9 cellular contexts compared by ENCODE assay signal in genomic region chr22:23401111-23401909, GRCh38.
DNase-seq lines count a peak whose midpoint lies in the region; ATAC-seq and TF ChIP-seq lines count a peak whose summit lies in the region.
"Had no signal": no experiment of that assay in that cellular context is flagged by ENCODE, and none has a peak within 500 bp of the region (broad histone marks: within the 10 kb centered on the region; RNA-seq: fewer than 3 reads in every experiment).

No MANE protein-coding gene starts in this region.

- H3K4me2 ChIP-seq in HCT116 (ENCODE audit: low read length): peak overlapping the region; percentile 95
- H3K4me2 ChIP-seq in MM.1S (ENCODE audit: low read depth, low read length): no peak overlapping the region

- H2AFZ ChIP-seq in HCT116 (ENCODE audit: low read depth, low read length, poor library complexity, severe bottlenecking): no peak overlapping the region
- no peak overlapping the region for H2AFZ ChIP-seq in MM.1S (ENCODE audit: low read length)

- no peaks in the 10 kb centered on the region for H3K36me3 Mint-ChIP-seq in type B pancreatic cell
- no peaks in the 10 kb centered on the region for H3K36me3 Mint-ChIP-seq in activated CD8-positive, alpha-beta T cell treated with anti-CD3 and anti-CD28 coated beads, Interleukin-2, amount 10 ng/mL, durations not matched to agents 7 days and 5 days (ENCODE audit: low read depth)

- no peaks in the 10 kb centered on the region for H3K36me3 ChIP-seq in HCT116 (ENCODE audit: control insufficient read depth in 1 of 2, insufficient read depth in 2 of 2, low read length in 2 of 2)
- no peaks in the 10 kb centered on the region for H3K36me3 ChIP-seq in MM.1S (replicated peaks; ENCODE audit: insufficient read depth, low read length)

- RAD21 ChIA-PET in HCT116 (lab: Charles Lee; ENCODE audit: low non-redundant PET in 1 of 2, low total read pairs in 2 of 2, uncharacterized antibody in 2 of 2, unreplicated experiment in 2 of 2): no interaction called here

- H3K27me3 ChIP-seq in HCT116 (ENCODE audit: insufficient read depth, low read length) (peaks cover 3% of the 10 kb centered on the region; the same call in 1 of the 2 replicates), MM.1S (replicated peaks; ENCODE audit: insufficient read depth, low read length) (peaks cover 8% of the 10 kb centered on the region)

- H3K9me3 Mint-ChIP-seq in type B pancreatic cell: no peaks in the 10 kb centered on the region
- no peaks in the 10 kb centered on the region for H3K9me3 Mint-ChIP-seq in activated CD8-positive, alpha-beta T cell treated with anti-CD3 and anti-CD28 coated beads, Interleukin-2, amount 10 ng/mL, durations not matched to agents 7 days and 5 days (ENCODE audit: insufficient read depth)
- H3K9me3 Mint-ChIP-seq: T-helper 2 cell treated with Interferon-gamma antibody and Interleukin-4, amounts not matched to agents 5 μg/mL and 100 μg/mL, for 36 hours had no signal

- no peak for DNase-seq in HCT116 (ENCODE audit: low read depth, low spot score)
- peak; percentile 95 for DNase-seq in amniotic epithelial cell (ENCODE audit: low read depth)
- peak; percentile 67 for DNase-seq in iris pigment epithelial cell (ENCODE audit: low read depth)
- peak; percentile 69 for DNase-seq in type B pancreatic cell (ENCODE audit: extremely low spot score, unreplicated experiment)
- DNase-seq in MM.1S: no peak
- DNase-seq in activated T-cell treated with anti-CD3 and anti-CD28 coated beads for 4 hours: no peak
- no peak for DNase-seq in activated CD8-positive, alpha-beta T cell treated with anti-CD3 and anti-CD28 coated beads, Interleukin-2, amount 10 ng/mL, durations not matched to agents 7 days and 5 days

- TF ChIP-seq CTCF in HCT116 (IDR thresholded peaks at IDR 0.05 in 2 of 3, conservative IDR thresholded peaks at IDR 0.05 in 1 of 3; ENCODE audit: borderline replicate concordance in 1 of 3, insufficient read depth in 1 of 3, low read depth in 2 of 3, low read length in 2 of 3): no peak
- no peak for TF ChIP-seq CTCF in type B pancreatic cell (conservative IDR thresholded peaks at IDR 0.05)
- no peak for TF ChIP-seq CTCF in MM.1S (IDR thresholded peaks at IDR 0.05; ENCODE audit: low read length)

- H3K4me3 ChIP-seq in HCT116 (replicated peaks in 1 of 2; ENCODE audit: low read depth in 1 of 2, low read length in 2 of 2) (peak overlapping the region; percentile 50 to 65), MM.1S (ENCODE audit: low read length) (no peak overlapping the region)

- H3K9ac ChIP-seq in HCT116 (ENCODE audit: low read length) (no peak overlapping the region; the same call in 1 of the 2 replicates), MM.1S (ENCODE audit: low read length) (no peak overlapping the region)

- H3K27ac ChIP-seq in HCT116 (ENCODE audit: low read depth, low read length): no peak overlapping the region; the same call in 1 of the 2 replicates
- no peak overlapping the region for H3K27ac ChIP-seq in MM.1S (ENCODE audit: low read length)

- POLR2A ChIA-PET in HCT116 (lab: Charles Lee): no interaction called here
- POLR2A ChIA-PET in activated CD8-positive, alpha-beta T cell treated with anti-CD3 and anti-CD28 coated beads, Interleukin-2, amount 10 ng/mL, durations not matched to agents 7 days and 5 days (lab: Charles Lee): no interaction called here

- no peaks in the 10 kb centered on the region for H3F3A ChIP-seq in MM.1S (ENCODE audit: insufficient read depth, low read length)

- no peaks in the 10 kb centered on the region for H3K27me3 Mint-ChIP-seq in type B pancreatic cell
- no peaks in the 10 kb centered on the region for H3K27me3 Mint-ChIP-seq in activated CD8-positive, alpha-beta T cell treated with anti-CD3 and anti-CD28 coated beads, Interleukin-2, amount 10 ng/mL, durations not matched to agents 7 days and 5 days (ENCODE audit: low read depth)

- no peaks in the 10 kb centered on the region for H4K20me1 ChIP-seq in HCT116 (ENCODE audit: insufficient read depth)
- no peaks in the 10 kb centered on the region for H4K20me1 ChIP-seq in MM.1S (ENCODE audit: insufficient read depth, low read length)

- peak overlapping the region; percentile 74 for H3K4me3 Mint-ChIP-seq in type B pancreatic cell
- H3K4me3 Mint-ChIP-seq in activated CD8-positive, alpha-beta T cell treated with anti-CD3 and anti-CD28 coated beads, Interleukin-2, amount 10 ng/mL, durations not matched to agents 7 days and 5 days: no peak overlapping the region
- H3K4me3 Mint-ChIP-seq: T-helper 2 cell treated with Interferon-gamma antibody and Interleukin-4, amounts not matched to agents 5 μg/mL and 100 μg/mL, for 36 hours had no signal

- BruUV-seq in HCT116 (replicated peaks; lab: Mats Ljungman, UMichigan): no TSS peak

- CTCF ChIA-PET in HCT116 (lab: Charles Lee): no interaction called here
- CTCF ChIA-PET in activated CD8-positive, alpha-beta T cell treated with anti-CD3 and anti-CD28 coated beads, Interleukin-2, amount 10 ng/mL, durations not matched to agents 7 days and 5 days (lab: Charles Lee): no interaction called here

- H3K79me2 ChIP-seq in HCT116 (ENCODE audit: insufficient read depth, low read length): no peaks in the 10 kb centered on the region
- no peaks in the 10 kb centered on the region for H3K79me2 ChIP-seq in MM.1S (ENCODE audit: low read length)

- TF ChIP-seq RAD21 in HCT116 (IDR thresholded peaks at IDR 0.05; ENCODE audit: low read depth): no peak

- intact Hi-C loops in HCT116 (cut with micrococcal nuclease): no loop called here

- H3K27ac Mint-ChIP-seq in type B pancreatic cell: no peak overlapping the region
- no peak overlapping the region for H3K27ac Mint-ChIP-seq in activated CD8-positive, alpha-beta T cell treated with anti-CD3 and anti-CD28 coated beads, Interleukin-2, amount 10 ng/mL, durations not matched to agents 7 days and 5 days
- H3K27ac Mint-ChIP-seq: T-helper 2 cell treated with Interferon-gamma antibody and Interleukin-4, amounts not matched to agents 5 μg/mL and 100 μg/mL, for 36 hours had no signal

- no peaks in the 10 kb centered on the region for H3K9me2 ChIP-seq in HCT116 (ENCODE audit: insufficient read depth)
- H3K9me2 ChIP-seq in MM.1S (replicated peaks; ENCODE audit: insufficient read depth, low read length): no peaks in the 10 kb centered on the region

- H3K9me3 ChIP-seq in HCT116 (ENCODE audit: control insufficient read depth in 1 of 2, insufficient read depth in 1 of 2, low read depth in 1 of 2, low read length in 2 of 2): no peaks in the 10 kb centered on the region
- H3K9me3 ChIP-seq in MM.1S (replicated peaks; ENCODE audit: insufficient read depth, low read length): no peaks in the 10 kb centered on the region

- H3K4me1 Mint-ChIP-seq in type B pancreatic cell (ENCODE audit: unreplicated experiment): peaks cover 4% of the 10 kb centered on the region
- H3K4me1 Mint-ChIP-seq in activated CD8-positive, alpha-beta T cell treated with anti-CD3 and anti-CD28 coated beads, Interleukin-2, amount 10 ng/mL, durations not matched to agents 7 days and 5 days (ENCODE audit: low read depth): no peaks in the 10 kb centered on the region

- H3K4me1 ChIP-seq in HCT116 (ENCODE audit: control insufficient read depth in 1 of 2, insufficient read depth in 2 of 2, low read length in 2 of 2) (peaks cover 11 to 17% of the 10 kb centered on the region in 2 experiments; a peak in 3 of 4 replicates), MM.1S (ENCODE audit: low read length) (peaks cover 3% of the 10 kb centered on the region; the same call in 1 of the 2 replicates)

- TF ChIP-seq POLR2A in HCT116 (IDR thresholded peaks at IDR 0.05; ENCODE audit: borderline replicate concordance, extremely low read depth, insufficient read depth, insufficient read length): no peak

- ATAC-seq in HCT116 (no peak), GM19328 (IDR thresholded peaks at IDR 0.05; ENCODE audit: unreplicated experiment) (no peak)
- ATAC-seq in activated CD8-positive, alpha-beta T cell treated with anti-CD3 and anti-CD28 coated beads, Interleukin-2, amount 10 ng/mL, durations not matched to agents 7 days and 5 days: no peak

TF ChIP-seq in HCT116, 20 proteins besides CTCF, POLR2A, EP300 and RAD21:
- TF ChIP-seq FOSL1 (IDR thresholded peaks at IDR 0.05; ENCODE audit: low read depth) (no peak), ZFX (IDR thresholded peaks at IDR 0.05) (no peak), MAX (IDR thresholded peaks at IDR 0.05) (no peak), TCF7L2 (IDR thresholded peaks at IDR 0.05; ENCODE audit: borderline replicate concordance, extremely low read depth, insufficient read depth, insufficient read length) (no peak), SIN3A (IDR thresholded peaks at IDR 0.05; ENCODE audit: low read depth) (no peak), CEBPB (IDR thresholded peaks at IDR 0.05; ENCODE audit: low read depth) (no peak), ELF1 (IDR thresholded peaks at IDR 0.05; ENCODE audit: borderline replicate concordance, low read depth) (no peak), SP1 (IDR thresholded peaks at IDR 0.05; ENCODE audit: low read depth) (no peak), ATF3 (IDR thresholded peaks at IDR 0.05) (no peak)

Comparison
In these comparisons a context has a peak if more than half of its experiments do, and no peak if none do; other contexts are left out.
1. DNase-seq: peak in amniotic epithelial cell (single experiment), iris pigment epithelial cell (single experiment) and type B pancreatic cell (single experiment); none in HCT116 (single experiment), MM.1S (single experiment), activated T-cell treated with anti-CD3 and anti-CD28 coated beads for 4 hours (single experiment) and activated CD8-positive, alpha-beta T cell treated with anti-CD3 and anti-CD28 coated beads, Interleukin-2, amount 10 ng/mL, durations not matched to agents 7 days and 5 days (single experiment).